25 cellular contexts compared by ENCODE assay signal in genomic region chr3:2523251-2523836, GRCh38.
"Had no signal": no experiment of that assay in that cellular context is flagged by ENCODE, and none has a peak within 500 bp of the region (broad histone marks: within the 10 kb centered on the region; RNA-seq: fewer than 3 reads in every experiment).

No MANE protein-coding gene starts in this region.

- H3K4me3 Mint-ChIP-seq: activated CD4-positive, alpha-beta T cell treated with anti-CD3 and anti-CD28 coated beads for 36 hours; activated CD8-positive, alpha-beta memory T cell treated with anti-CD3 and anti-CD28 coated beads, Interleukin-2, amount 10 ng/mL, durations not matched to agents 7 days and 5 days; activated CD8-positive, alpha-beta T cell treated with anti-CD3 and anti-CD28 coated beads, Interleukin-2, amount 10 ng/mL, durations not matched to agents 7 days and 5 days; effector memory CD8-positive, alpha-beta T cell; immature natural killer cell; nephron had no signal

- H3K36me3 Mint-ChIP-seq: activated CD8-positive, alpha-beta memory T cell treated with anti-CD3 and anti-CD28 coated beads, Interleukin-2, amount 10 ng/mL, durations not matched to agents 7 days and 5 days; immature natural killer cell had no signal

- H3K4me3 ChIP-seq: lung, ovary, right lobe of liver, thoracic aorta, uterus had no signal

- ATAC-seq: activated CD4-positive, alpha-beta T cell treated with anti-CD3 and anti-CD28 coated beads for 36 hours; activated CD8-positive, alpha-beta memory T cell treated with anti-CD3 and anti-CD28 coated beads, Interleukin-2, amount 10 ng/mL, durations not matched to agents 7 days and 5 days; activated CD8-positive, alpha-beta T cell treated with anti-CD3 and anti-CD28 coated beads, Interleukin-2, amount 10 ng/mL, durations not matched to agents 7 days and 5 days; effector memory CD8-positive, alpha-beta T cell; left lobe of liver; right lobe of liver; stimulated activated naive CD8-positive, alpha-beta T cell treated with anti-CD3 and anti-CD28 coated beads, Interleukin-15, Interleukin-2, amounts not matched to agents 100 U/mL and 50 U/mL, for 24 hours had no signal

- H3K27ac ChIP-seq: neutrophil, ovary, right lobe of liver, thoracic aorta, uterus had no signal

- H3K9me3 Mint-ChIP-seq: effector memory CD8-positive, alpha-beta T cell had no signal

- H3K4me1 Mint-ChIP-seq: activated CD4-positive, alpha-beta T cell treated with anti-CD3 and anti-CD28 coated beads for 36 hours; activated CD8-positive, alpha-beta memory T cell treated with anti-CD3 and anti-CD28 coated beads, Interleukin-2, amount 10 ng/mL, durations not matched to agents 7 days and 5 days; immature natural killer cell had no signal

- H3K36me3 ChIP-seq: neutrophil, ovary, right lobe of liver, thoracic aorta, uterus had no signal

- H3K27ac Mint-ChIP-seq: activated CD4-positive, alpha-beta T cell treated with anti-CD3 and anti-CD28 coated beads for 36 hours; activated CD8-positive, alpha-beta memory T cell treated with anti-CD3 and anti-CD28 coated beads, Interleukin-2, amount 10 ng/mL, durations not matched to agents 7 days and 5 days; activated CD8-positive, alpha-beta T cell treated with anti-CD3 and anti-CD28 coated beads, Interleukin-2, amount 10 ng/mL, durations not matched to agents 7 days and 5 days; effector memory CD8-positive, alpha-beta T cell; immature natural killer cell; nephron; progenitor cell of endocrine pancreas had no signal

- DNase-seq: activated CD4-positive, alpha-beta T cell treated with anti-CD3 and anti-CD28 coated beads for 36 hours; activated CD4-positive, CD25-positive, alpha-beta regulatory T cell; activated CD8-positive, alpha-beta memory T cell treated with anti-CD3 and anti-CD28 coated beads, Interleukin-2, amount 10 ng/mL, durations not matched to agents 7 days and 5 days; activated CD8-positive, alpha-beta T cell treated with anti-CD3 and anti-CD28 coated beads, Interleukin-2, amount 10 ng/mL, durations not matched to agents 7 days and 5 days; activated effector memory CD4-positive, alpha-beta T cell treated with anti-CD3 and anti-CD28 coated beads, Interleukin-2, amount 50 U/mL, for 16 hours; activated naive CD4-positive, alpha-beta T cell treated with anti-CD3 and anti-CD28 coated beads, Interleukin-2, amount 50 U/mL, for 16 hours; amniotic stem cell; caudate nucleus; cortex of kidney; effector memory CD8-positive, alpha-beta T cell; erythroblast; head of caudate nucleus; hypothalamus; immature natural killer cell; ovary; right lobe of liver; stimulated activated CD4-positive, alpha-beta T cell treated with anti-CD3 and anti-CD28 coated beads, Interleukin-2, amount 100 ng/mL, for 48 hours; stimulated activated naive CD8-positive, alpha-beta T cell treated with anti-CD3 and anti-CD28 coated beads, Interleukin-15, Interleukin-2, amounts not matched to agents 100 U/mL and 50 U/mL, for 24 hours; uterus had no signal

- H3K4me1 ChIP-seq: right lobe of liver, uterus had no signal

- H3K9me3 ChIP-seq: neutrophil, ovary, right lobe of liver, thoracic aorta, uterus had no signal

- H3K27me3 Mint-ChIP-seq: activated CD4-positive, alpha-beta T cell treated with anti-CD3 and anti-CD28 coated beads for 36 hours; activated CD8-positive, alpha-beta memory T cell treated with anti-CD3 and anti-CD28 coated beads, Interleukin-2, amount 10 ng/mL, durations not matched to agents 7 days and 5 days; effector memory CD8-positive, alpha-beta T cell; progenitor cell of endocrine pancreas had no signal

- H3K27me3 ChIP-seq: neutrophil, ovary, right lobe of liver, uterus had no signal
